ENCODE assay signal across 28 cellular contexts in the genomic region with DNA sequence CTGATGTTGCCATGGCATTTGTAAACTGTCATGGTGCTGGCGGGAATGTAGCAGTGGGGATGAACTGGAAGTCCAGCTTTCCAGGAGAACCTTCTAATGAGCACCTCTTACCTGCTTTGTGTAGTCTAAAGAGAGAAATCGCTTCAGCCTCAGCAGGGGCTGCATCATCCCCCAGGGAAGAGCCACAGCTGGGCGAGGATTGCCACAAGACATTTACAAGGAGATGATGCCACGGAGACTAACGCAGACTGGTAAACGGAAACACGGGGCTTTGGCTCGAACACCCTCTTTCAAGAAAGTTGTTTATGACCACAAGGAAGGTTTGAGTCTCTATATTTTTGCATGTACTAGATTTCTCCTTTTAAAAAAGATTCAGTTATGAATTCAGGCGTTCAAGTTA.
"Had no signal": no experiment of that assay in that cellular context is flagged by ENCODE, and none has a peak within 500 bp of the region (broad histone marks: within the 10 kb centered on the region; RNA-seq: fewer than 3 reads in every experiment).

No MANE protein-coding gene starts in this region.

- H3K27me3 ChIP-seq: ascending aorta, SJCRH30 had no signal

- H3K27ac Mint-ChIP-seq: activated CD4-positive, alpha-beta memory T cell treated with anti-CD3 and anti-CD28 coated beads for 36 hours; activated CD4-positive, alpha-beta T cell treated with anti-CD3 and anti-CD28 coated beads, Interleukin-2, amount 10 ng/mL, durations not matched to agents 7 days and 5 days; activated naive CD4-positive, alpha-beta T cell treated with anti-CD3 and anti-CD28 coated beads, Interleukin-2, amount 50 U/mL, for 72 hours; activated naive CD8-positive, alpha-beta T cell treated with anti-CD3 and anti-CD28 coated beads, Interleukin-2, amount 50 U/mL, for 24 hours; brain had no signal

- H3K27me3 Mint-ChIP-seq: activated CD4-positive, alpha-beta T cell treated with anti-CD3 and anti-CD28 coated beads, Interleukin-2, amount 10 ng/mL, durations not matched to agents 7 days and 5 days; activated naive CD8-positive, alpha-beta T cell treated with anti-CD3 and anti-CD28 coated beads, Interleukin-2, amount 50 U/mL, for 24 hours had no signal

- H3K4me3 Mint-ChIP-seq: activated CD4-positive, alpha-beta memory T cell treated with anti-CD3 and anti-CD28 coated beads for 36 hours; activated CD4-positive, alpha-beta T cell treated with anti-CD3 and anti-CD28 coated beads, Interleukin-2, amount 10 ng/mL, durations not matched to agents 7 days and 5 days; activated naive CD8-positive, alpha-beta T cell treated with anti-CD3 and anti-CD28 coated beads, Interleukin-2, amount 50 U/mL, for 24 hours; activated T-cell treated with anti-CD3 and anti-CD28 coated beads, Interleukin-2, amount 50 U/mL, for 4 hours; brain had no signal

- H3K36me3 Mint-ChIP-seq: brain had no signal

- H3K4me3 ChIP-seq: ascending aorta, SJCRH30 had no signal

- DNase-seq: activated CD4-positive, alpha-beta memory T cell treated with anti-CD3 and anti-CD28 coated beads for 36 hours; activated CD4-positive, alpha-beta T cell treated with anti-CD3 and anti-CD28 coated beads, Interleukin-2, amount 10 ng/mL, durations not matched to agents 7 days and 5 days; activated CD4-positive, CD25-positive, alpha-beta regulatory T cell; activated CD8-positive, alpha-beta memory T cell treated with anti-CD3 and anti-CD28 coated beads for 24 hours; activated effector memory CD4-positive, alpha-beta T cell treated with anti-CD3 and anti-CD28 coated beads, Interleukin-2, amount 50 U/mL, for 16 hours; activated naive CD4-positive, alpha-beta T cell treated with Interleukin-2 at 50 U/mL for 16 hours; activated naive CD8-positive, alpha-beta T cell treated with anti-CD3 and anti-CD28 coated beads, Interleukin-2, amount 50 U/mL, for 24 hours; activated T-cell treated with anti-CD3 and anti-CD28 coated beads, Interleukin-2, amount 50 U/mL, for 4 hours; amniotic stem cell; KG1; NCI-H1105; NCI-H1436; NCI-H1694 treated with DMSO at 0.1 percent for 48 hours; NCI-H2029 treated with DMSO at 0.1 percent for 48 hours; NCI-H510A treated with DMSO at 0.1 percent for 48 hours; NCI-H69; NK-92 treated with Interleukin-12 subunit alpha and Interleukin-12 subunit beta, amount 100 ng/mL, for 24 hours; OCI-M1; Right ventricle myocardium superior; RPMI8226; SJCRH30; SK-N-SH; T-helper 1 cell had no signal

- H3K9me3 Mint-ChIP-seq: activated CD4-positive, alpha-beta T cell treated with anti-CD3 and anti-CD28 coated beads, Interleukin-2, amount 10 ng/mL, durations not matched to agents 7 days and 5 days; activated naive CD8-positive, alpha-beta T cell treated with anti-CD3 and anti-CD28 coated beads, Interleukin-2, amount 50 U/mL, for 24 hours had no signal

- H3K9me3 ChIP-seq: ascending aorta, SK-N-SH had no signal

- ATAC-seq: activated naive CD4-positive, alpha-beta T cell treated with anti-CD3 and anti-CD28 coated beads, Interleukin-2, amount 50 U/mL, for 72 hours; activated naive CD8-positive, alpha-beta T cell treated with anti-CD3 and anti-CD28 coated beads, Interleukin-2, amount 50 U/mL, for 24 hours; activated T-cell treated with anti-CD3 and anti-CD28 coated beads, Interleukin-2, amount 50 U/mL, for 4 hours; Panc1 had no signal

- H3K36me3 ChIP-seq: ascending aorta, SJCRH30 had no signal

- H3K4me1 Mint-ChIP-seq: activated CD4-positive, alpha-beta T cell treated with anti-CD3 and anti-CD28 coated beads, Interleukin-2, amount 10 ng/mL, durations not matched to agents 7 days and 5 days; activated naive CD8-positive, alpha-beta T cell treated with anti-CD3 and anti-CD28 coated beads, Interleukin-2, amount 50 U/mL, for 24 hours had no signal

- H3K27ac ChIP-seq: ascending aorta, SJCRH30, VCaP had no signal
